In the genomic region with DNA sequence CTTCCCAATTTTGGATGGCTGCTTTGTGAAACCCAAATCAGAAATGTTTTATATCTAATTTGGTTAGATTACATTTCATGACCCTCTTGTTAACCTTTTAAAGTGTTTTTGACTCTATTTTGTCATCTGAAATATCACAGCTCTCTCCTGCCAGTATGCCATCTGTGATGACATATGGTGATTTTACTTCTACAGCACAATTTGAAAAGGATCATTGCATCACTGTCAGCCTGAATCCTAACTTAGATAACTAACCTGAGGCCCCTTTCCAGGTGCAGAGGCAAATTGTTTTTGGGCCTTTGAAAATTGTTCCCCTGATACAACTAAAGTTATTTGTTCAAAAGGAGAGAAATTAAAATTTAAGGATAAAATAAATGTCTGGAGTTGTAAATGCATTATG, we compare ENCODE assay signal across 1 cellular context.
TF ChIP-seq lines count a peak whose summit lies in the region.

No MANE protein-coding gene starts in this region.

TF ChIP-seq in HepG2, 621 proteins besides CTCF, POLR2A, EP300 and RAD21 (continued from another document):
- no peak for TF ChIP-seq AHDC1 (CRISPR knock-in tag; IDR thresholded peaks at IDR 0.05; ENCODE audit: borderline replicate concordance)
- TF ChIP-seq, protein P1, sequence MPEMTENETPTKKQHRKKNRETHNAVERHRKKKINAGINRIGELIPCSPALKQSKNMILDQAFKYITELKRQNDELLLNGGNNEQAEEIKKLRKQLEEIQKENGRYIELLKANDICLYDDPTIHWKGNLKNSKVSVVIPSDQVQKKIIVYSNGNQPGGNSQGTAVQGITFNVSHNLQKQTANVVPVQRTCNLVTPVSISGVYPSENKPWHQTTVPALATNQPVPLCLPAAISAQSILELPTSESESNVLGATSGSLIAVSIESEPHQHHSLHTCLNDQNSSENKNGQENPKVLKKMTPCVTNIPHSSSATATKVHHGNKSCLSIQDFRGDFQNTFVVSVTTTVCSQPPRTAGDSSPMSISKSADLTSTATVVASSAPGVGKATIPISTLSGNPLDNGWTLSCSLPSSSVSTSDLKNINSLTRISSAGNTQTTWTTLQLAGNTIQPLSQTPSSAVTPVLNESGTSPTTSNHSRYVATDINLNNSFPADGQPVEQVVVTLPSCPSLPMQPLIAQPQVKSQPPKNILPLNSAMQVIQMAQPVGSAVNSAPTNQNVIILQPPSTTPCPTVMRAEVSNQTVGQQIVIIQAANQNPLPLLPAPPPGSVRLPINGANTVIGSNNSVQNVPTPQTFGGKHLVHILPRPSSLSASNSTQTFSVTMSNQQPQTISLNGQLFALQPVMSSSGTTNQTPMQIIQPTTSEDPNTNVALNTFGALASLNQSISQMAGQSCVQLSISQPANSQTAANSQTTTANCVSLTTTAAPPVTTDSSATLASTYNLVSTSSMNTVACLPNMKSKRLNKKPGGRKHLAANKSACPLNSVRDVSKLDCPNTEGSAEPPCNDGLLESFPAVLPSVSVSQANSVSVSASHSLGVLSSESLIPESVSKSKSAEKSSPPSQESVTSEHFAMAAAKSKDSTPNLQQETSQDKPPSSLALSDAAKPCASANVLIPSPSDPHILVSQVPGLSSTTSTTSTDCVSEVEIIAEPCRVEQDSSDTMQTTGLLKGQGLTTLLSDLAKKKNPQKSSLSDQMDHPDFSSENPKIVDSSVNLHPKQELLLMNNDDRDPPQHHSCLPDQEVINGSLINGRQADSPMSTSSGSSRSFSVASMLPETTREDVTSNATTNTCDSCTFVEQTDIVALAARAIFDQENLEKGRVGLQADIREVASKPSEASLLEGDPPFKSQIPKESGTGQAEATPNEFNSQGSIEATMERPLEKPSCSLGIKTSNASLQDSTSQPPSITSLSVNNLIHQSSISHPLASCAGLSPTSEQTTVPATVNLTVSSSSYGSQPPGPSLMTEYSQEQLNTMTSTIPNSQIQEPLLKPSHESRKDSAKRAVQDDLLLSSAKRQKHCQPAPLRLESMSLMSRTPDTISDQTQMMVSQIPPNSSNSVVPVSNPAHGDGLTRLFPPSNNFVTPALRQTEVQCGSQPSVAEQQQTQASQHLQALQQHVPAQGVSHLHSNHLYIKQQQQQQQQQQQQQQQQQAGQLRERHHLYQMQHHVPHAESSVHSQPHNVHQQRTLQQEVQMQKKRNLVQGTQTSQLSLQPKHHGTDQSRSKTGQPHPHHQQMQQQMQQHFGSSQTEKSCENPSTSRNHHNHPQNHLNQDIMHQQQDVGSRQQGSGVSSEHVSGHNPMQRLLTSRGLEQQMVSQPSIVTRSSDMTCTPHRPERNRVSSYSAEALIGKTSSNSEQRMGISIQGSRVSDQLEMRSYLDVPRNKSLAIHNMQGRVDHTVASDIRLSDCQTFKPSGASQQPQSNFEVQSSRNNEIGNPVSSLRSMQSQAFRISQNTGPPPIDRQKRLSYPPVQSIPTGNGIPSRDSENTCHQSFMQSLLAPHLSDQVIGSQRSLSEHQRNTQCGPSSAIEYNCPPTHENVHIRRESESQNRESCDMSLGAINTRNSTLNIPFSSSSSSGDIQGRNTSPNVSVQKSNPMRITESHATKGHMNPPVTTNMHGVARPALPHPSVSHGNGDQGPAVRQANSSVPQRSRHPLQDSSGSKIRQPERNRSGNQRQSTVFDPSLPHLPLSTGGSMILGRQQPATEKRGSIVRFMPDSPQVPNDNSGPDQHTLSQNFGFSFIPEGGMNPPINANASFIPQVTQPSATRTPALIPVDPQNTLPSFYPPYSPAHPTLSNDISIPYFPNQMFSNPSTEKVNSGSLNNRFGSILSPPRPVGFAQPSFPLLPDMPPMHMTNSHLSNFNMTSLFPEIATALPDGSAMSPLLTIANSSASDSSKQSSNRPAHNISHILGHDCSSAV (CRISPR knock-in tag; IDR thresholded peaks at IDR 0.05; ENCODE audit: borderline replicate concordance) = no peak
- no peak for TF ChIP-seq SKI (IDR thresholded peaks at IDR 0.05; ENCODE audit: partially characterized antibody)
- no peak for TF ChIP-seq ZSCAN21 (CRISPR knock-in tag; IDR thresholded peaks at IDR 0.05; ENCODE audit: borderline replicate concordance)
- no peak for TF ChIP-seq CHCHD3 (CRISPR knock-in tag; IDR thresholded peaks at IDR 0.05)
- no peak for TF ChIP-seq ARNT (IDR thresholded peaks at IDR 0.05)
- TF ChIP-seq THAP9 (CRISPR knock-in tag; IDR thresholded peaks at IDR 0.05; ENCODE audit: borderline replicate concordance) = no peak
- TF ChIP-seq ZSCAN22 (CRISPR knock-in tag; IDR thresholded peaks at IDR 0.05) = no peak
